8 cellular contexts compared by ENCODE assay signal in genomic region chr20:23340524-23340923, GRCh38. TPM values are rescaled to one million over a fixed set of nuclear protein-coding genes. Genes with fewer than 3 reads are reported as not detected.
DNase-seq lines count a peak whose midpoint lies in the region; ATAC-seq and TF ChIP-seq lines count a peak whose summit lies in the region.

No MANE protein-coding gene starts in this region.

- H3K36me3 ChIP-seq in WERI-Rb-1, result no peaks in the 10 kb centered on the region

- H3K4me1 Mint-ChIP-seq in CD14-positive monocyte (peaks cover 2% of the 10 kb centered on the region), progenitor cell of endocrine pancreas (ENCODE audit: low read depth) (no peaks in the 10 kb centered on the region)

- peak; percentile 83 for ATAC-seq in foreskin keratinocyte
- no peak for ATAC-seq in GM19467 (IDR thresholded peaks at IDR 0.05; ENCODE audit: unreplicated experiment)
- ATAC-seq in HG03521 (IDR thresholded peaks at IDR 0.05; ENCODE audit: unreplicated experiment), result no peak

- no peak overlapping the region for H3K27ac ChIP-seq in WERI-Rb-1
- H3K27ac ChIP-seq in foreskin keratinocyte, result no peak overlapping the region

- H3K27ac Mint-ChIP-seq in CD14-positive monocyte, result no peak overlapping the region
- no peak overlapping the region for H3K27ac Mint-ChIP-seq in progenitor cell of endocrine pancreas

- H3K36me3 Mint-ChIP-seq in CD14-positive monocyte, result no peaks in the 10 kb centered on the region
- no peaks in the 10 kb centered on the region for H3K36me3 Mint-ChIP-seq in progenitor cell of endocrine pancreas (ENCODE audit: insufficient read depth)

- H3K27me3 Mint-ChIP-seq in CD14-positive monocyte (ENCODE audit: low read depth in 3 of 3) (peaks cover 0 to 5% (median 0%) of the 10 kb centered on the region in 3 donors), progenitor cell of endocrine pancreas (peaks cover 39% of the 10 kb centered on the region)

- peak overlapping the region in 1 of 2 donors; percentile 26 for H3K4me3 Mint-ChIP-seq in CD14-positive monocyte
- no peak overlapping the region for H3K4me3 Mint-ChIP-seq in progenitor cell of endocrine pancreas (ENCODE audit: low read depth)

- H3K4me3 ChIP-seq in WERI-Rb-1 (ENCODE audit: low read depth, low read length), result no peak overlapping the region

- peaks cover 32% of the 10 kb centered on the region for H3K27me3 ChIP-seq in WERI-Rb-1 (ENCODE audit: insufficient read depth, low read depth, severe bottlenecking)
- H3K27me3 ChIP-seq in foreskin keratinocyte, result no peaks in the 10 kb centered on the region

- H3K9me3 Mint-ChIP-seq in CD14-positive monocyte (peaks cover 0 to 2% (median 0%) of the 10 kb centered on the region in 7 donors), progenitor cell of endocrine pancreas (ENCODE audit: low read depth) (no peaks in the 10 kb centered on the region)

- TF ChIP-seq CTCF in CD14-positive monocyte (IDR thresholded peaks at IDR 0.05) (peak; percentile 80), WERI-Rb-1 (IDR thresholded peaks at IDR 0.05; ENCODE audit: low read depth, low read length) (peak; percentile 72), foreskin keratinocyte (conservative IDR thresholded peaks at IDR 0.05) (peak; percentile 84), progenitor cell of endocrine pancreas (IDR thresholded peaks at IDR 0.05; ENCODE audit: unreplicated experiment) (peak; percentile 77)

- peak; percentile 55 for DNase-seq in CD14-positive monocyte (ENCODE audit: low spot score)
- DNase-seq in GM19238 (ENCODE audit: insufficient read length, low spot score), result peak; percentile 27
- DNase-seq in NCI-H146 treated with DMSO at 0.1 percent for 48 hours (lab: John Stamatoyannopoulos, UW; ENCODE audit: unreplicated experiment), result peak; percentile 61
- DNase-seq in WERI-Rb-1, result peak; percentile 75
- DNase-seq in foreskin keratinocyte, result peak in 1 of 2 donors; percentile 47
- peak; percentile 39 for DNase-seq in progenitor cell of endocrine pancreas (ENCODE audit: low spot score, unreplicated experiment)

- intact Hi-C loops in CD14-positive monocyte (cut with micrococcal nuclease), result loop anchor here (5.0 to 10.0 kb wide), 6 partner anchors 64 to 1003 kb away; no protein-coding TSS in a partner anchor

- peaks cover 3% of the 10 kb centered on the region for H3K9me3 ChIP-seq in WERI-Rb-1 (ENCODE audit: severe bottlenecking)

- no peaks in the 10 kb centered on the region for H3K4me1 ChIP-seq in foreskin keratinocyte

RNA-seq across cellular contexts. Expression of gene NXT1, which starts 10.1 kb away (rescaled TPM):
- 10 to 100 TPM; 37.8 to 39.4 TPM for polyA plus RNA-seq in CD14-positive monocyte
- total RNA-seq in foreskin keratinocyte, result 41.5 and 47.4 TPM in 2 replicates
- polyA plus RNA-seq in foreskin keratinocyte, result 52.2 and 58.5 TPM in 2 replicates
- total RNA-seq in progenitor cell of endocrine pancreas, result 19.2 and 21.2 TPM in 2 replicates

RNA-seq across cellular contexts. Expression of gene GZF1, which starts 21.5 kb away (rescaled TPM):
- 1 to 10 TPM; 5.5 to 7.0 TPM for polyA plus RNA-seq in CD14-positive monocyte
- total RNA-seq in foreskin keratinocyte, result 8.5 and 9.5 TPM in 2 replicates
- 3.1 and 3.5 TPM in 2 replicates for polyA plus RNA-seq in foreskin keratinocyte
- total RNA-seq in progenitor cell of endocrine pancreas, result 14.3 and 17.8 TPM in 2 replicates
